31 cellular contexts compared by ENCODE assay signal in genomic region chr4:183760326-183760725, GRCh38.
"Had no signal": no experiment of that assay in that cellular context is flagged by ENCODE, and none has a peak within 500 bp of the region (broad histone marks: within the 10 kb centered on the region; RNA-seq: fewer than 3 reads in every experiment).

No MANE protein-coding gene starts in this region.

- H3K9me3 ChIP-seq: breast epithelium, neutrophil, sigmoid colon, upper lobe of left lung, vagina had no signal

- ATAC-seq: activated naive CD4-positive, alpha-beta T cell treated with anti-CD3 and anti-CD28 coated beads, Interleukin-2, amount 50 U/mL, for 72 hours; activated T-cell treated with anti-CD3 and anti-CD28 coated beads, Interleukin-2, amount 50 U/mL, for 4 hours; left ventricle myocardium superior; stimulated activated memory B cell treated with anti-CD40 and anti-IgM and Interleukin-4, amounts not matched to agents 10 μg/mL and 1 μg/mL and 100 μg/mL, for 72 hours; stimulated activated naive CD8-positive, alpha-beta T cell treated with anti-CD3 and anti-CD28 coated beads, Interleukin-15, amount 100 ng/mL, for 72 hours; WTC11 had no signal

- H3K4me2 ChIP-seq: smooth muscle cell had no signal

- H3K4me1 ChIP-seq: breast epithelium, sigmoid colon, upper lobe of left lung had no signal

- H3K27me3 ChIP-seq: breast epithelium, neutrophil, upper lobe of left lung, vagina had no signal

- H3K4me3 ChIP-seq: breast epithelium, sigmoid colon, smooth muscle cell, upper lobe of left lung, vagina had no signal

- DNase-seq: activated CD4-positive, alpha-beta memory T cell treated with anti-CD3 and anti-CD28 coated beads, Interleukin-2, amount 10 ng/mL, durations not matched to agents 7 days and 5 days; activated CD4-positive, alpha-beta T cell treated with anti-CD3 and anti-CD28 coated beads for 1 hour; activated CD4-positive, alpha-beta T cell treated with anti-CD3 and anti-CD28 coated beads, Interleukin-2, amount 10 ng/mL, durations not matched to agents 7 days and 5 days; activated naive CD4-positive, alpha-beta T cell; activated T-cell treated with anti-CD3 and anti-CD28 coated beads, Interleukin-2, amount 50 U/mL, for 4 hours; central memory CD4-positive, alpha-beta T cell; dermis blood vessel endothelial cell; effector CD4-positive, alpha-beta T cell; left ventricle myocardium superior; mammary epithelial cell; naive B cell; nephron progenitor cell; retina; sigmoid colon; stimulated activated CD4-positive, alpha-beta T cell treated with anti-CD3 and anti-CD28 coated beads, Interleukin-1b, Interleukin-23, amount 100 ng/mL, for 48 hours; stimulated activated CD4-positive, alpha-beta T cell treated with anti-CD3 and anti-CD28 coated beads, Interleukin-4, amount 100 ng/mL, for 4 hours; stimulated activated CD8-positive, alpha-beta memory T cell treated with anti-CD3 and anti-CD28 coated beads, Interleukin-4, amount 100 ng/mL, for 48 hours; stimulated activated naive CD8-positive, alpha-beta T cell treated with anti-CD3 and anti-CD28 coated beads, Interleukin-15, amount 100 ng/mL, for 72 hours; substantia nigra; T-helper 2 cell; upper lobe of left lung had no signal

- H3K36me3 ChIP-seq: breast epithelium, neutrophil, sigmoid colon, upper lobe of left lung, vagina had no signal

- H3K27ac ChIP-seq: breast epithelium, epithelial cell of prostate, neutrophil, sigmoid colon, upper lobe of left lung, vagina had no signal

- FAIRE-seq: frontal cortex, islet of Langerhans had no signal
